In genomic region chr5:173385832-173386360, GRCh38 we compare ENCODE assay signal across 17 cellular contexts. TPM values are rescaled to one million over a fixed set of nuclear protein-coding genes. Genes with fewer than 3 reads are reported as not detected.
DNase-seq lines count a peak whose midpoint lies in the region; ATAC-seq and TF ChIP-seq lines count a peak whose summit lies in the region.
"Had no signal": no experiment of that assay in that cellular context is flagged by ENCODE, and none has a peak within 500 bp of the region (broad histone marks: within the 10 kb centered on the region; RNA-seq: fewer than 3 reads in every experiment).

No MANE protein-coding gene starts in this region.

- no peaks in the 10 kb centered on the region for H3K79me2 ChIP-seq in HCT116 (ENCODE audit: insufficient read depth, low read length)

- H2AFZ ChIP-seq in HCT116 (ENCODE audit: low read depth, low read length, poor library complexity, severe bottlenecking) = peak overlapping the region; percentile 50

- CTCF ChIA-PET in HCT116 (lab: Charles Lee) = no interaction called here
- CTCF ChIA-PET in RWPE1 (lab: Yijun Ruan, JAX) = interaction anchor here (0.6 kb wide), 2 partner anchors 13 to 42 kb away, joined by 3 to 4 read pairs; no protein-coding TSS in a partner anchor
- CTCF ChIA-PET in naive thymus-derived CD4-positive, alpha-beta T cell (lab: Charles Lee) = no interaction called here

- no peak for TF ChIP-seq POLR2A in HCT116 (IDR thresholded peaks at IDR 0.05; ENCODE audit: borderline replicate concordance, extremely low read depth, insufficient read depth, insufficient read length)

- H3K27ac Mint-ChIP-seq in naive thymus-derived CD4-positive, alpha-beta T cell = no peak overlapping the region
- H3K27ac Mint-ChIP-seq: CD8-positive, alpha-beta T cell had no signal

- H3K4me2 ChIP-seq in HCT116 (ENCODE audit: low read length) = no peak overlapping the region
- H3K4me2 ChIP-seq: BLaER1 treated with 17β-estradiol and CSF1 and Interleukin-3, amounts not matched to agents 10 nM and 100 nM had no signal

- no TSS peak for BruUV-seq in HCT116 (replicated peaks; lab: Mats Ljungman, UMichigan)

- peaks cover 12 to 42% (median 20%) of the 10 kb centered on the region in 5 donors for H3K27me3 Mint-ChIP-seq in naive thymus-derived CD4-positive, alpha-beta T cell

- intact Hi-C loops in HCT116 (cut with micrococcal nuclease) = no loop called here
- intact Hi-C loops in naive thymus-derived CD4-positive, alpha-beta T cell (cut with micrococcal nuclease) = no loop called here
- intact Hi-C loops in upper lobe of right lung (cut with DNase I) = no loop called here

- no peaks in the 10 kb centered on the region for H4K20me1 ChIP-seq in HCT116 (ENCODE audit: insufficient read depth)
- H4K20me1 ChIP-seq: BLaER1 treated with 17β-estradiol and CSF1 and Interleukin-3, amounts not matched to agents 10 nM and 100 nM had no signal

- H3K4me3 ChIP-seq in HCT116 (replicated peaks in 1 of 2; ENCODE audit: low read depth in 1 of 2, low read length in 2 of 2) = no peak overlapping the region
- no peak overlapping the region for H3K4me3 ChIP-seq in naive thymus-derived CD4-positive, alpha-beta T cell (ENCODE audit: low read length)
- no peak overlapping the region for H3K4me3 ChIP-seq in upper lobe of right lung
- H3K4me3 ChIP-seq: BLaER1 treated with 17β-estradiol and CSF1 and Interleukin-3, amounts not matched to agents 10 nM and 100 nM had no signal

- peaks cover 0 to 8% of the 10 kb centered on the region in 2 experiments; a peak in 2 of 4 replicates for H3K4me1 ChIP-seq in HCT116 (ENCODE audit: control insufficient read depth in 1 of 2, insufficient read depth in 2 of 2, low read length in 2 of 2)
- H3K4me1 ChIP-seq in naive thymus-derived CD4-positive, alpha-beta T cell (ENCODE audit: control insufficient read depth in 2 of 2, insufficient read depth in 2 of 2, low read length in 2 of 2) = no peaks in the 10 kb centered on the region
- no peaks in the 10 kb centered on the region for H3K4me1 ChIP-seq in upper lobe of right lung

- H3K36me3 Mint-ChIP-seq in naive thymus-derived CD4-positive, alpha-beta T cell = no peaks in the 10 kb centered on the region
- H3K36me3 Mint-ChIP-seq: CD8-positive, alpha-beta T cell had no signal

- H3K36me3 ChIP-seq in HCT116 (ENCODE audit: control insufficient read depth in 1 of 2, insufficient read depth in 2 of 2, low read length in 2 of 2) (no peaks in the 10 kb centered on the region), upper lobe of right lung (no peaks in the 10 kb centered on the region)
- no peaks in the 10 kb centered on the region for H3K36me3 ChIP-seq in naive thymus-derived CD4-positive, alpha-beta T cell (ENCODE audit: control insufficient read depth in 2 of 3, insufficient read depth in 3 of 3, low read length in 3 of 3)
- H3K36me3 ChIP-seq: BLaER1 treated with 17β-estradiol and CSF1 and Interleukin-3, amounts not matched to agents 10 nM and 100 nM had no signal

- DNase-seq in HCT116 (ENCODE audit: low read depth, low spot score) (no peak), RWPE1 (ENCODE audit: low spot score) (peak; percentile 40), renal cortical epithelial cell (ENCODE audit: low read depth) (peak; percentile 3), upper lobe of right lung (no peak)
- no peak for DNase-seq in naive thymus-derived CD4-positive, alpha-beta T cell
- DNase-seq in effector CD8-positive, alpha-beta T cell (lab: John Stamatoyannopoulos, UW) = no peak
- DNase-seq: CD8-positive, alpha-beta T cell; DMS79 treated with DMSO at 0.1 percent for 48 hours; NCI-H1105 treated with DMSO at 0.1 percent for 48 hours; NCI-H1694; NCI-H2081 treated with DMSO at 0.1 percent for 48 hours; NCI-H82; OCI-M1; RPMI8226 had no signal

- peaks cover 0 to 8% (median 4%) of the 10 kb centered on the region in 11 donors for H3K9me3 Mint-ChIP-seq in naive thymus-derived CD4-positive, alpha-beta T cell

- H3K27me3 ChIP-seq in HCT116 (ENCODE audit: insufficient read depth, low read length) (no peaks in the 10 kb centered on the region), upper lobe of right lung (no peaks in the 10 kb centered on the region)
- H3K27me3 ChIP-seq in naive thymus-derived CD4-positive, alpha-beta T cell (ENCODE audit: control insufficient read depth in 2 of 2, insufficient read depth in 2 of 2, low read length in 2 of 2) = no peaks in the 10 kb centered on the region
- H3K27me3 ChIP-seq: BLaER1 treated with 17β-estradiol and CSF1 and Interleukin-3, amounts not matched to agents 10 nM and 100 nM had no signal

- ATAC-seq in HCT116 (no peak), esophagus mucosa (peak; percentile 81), upper lobe of right lung (no peak)
- no peak for ATAC-seq in naive thymus-derived CD4-positive, alpha-beta T cell
- ATAC-seq: CD8-positive, alpha-beta T cell had no signal

- H3K9me2 ChIP-seq in HCT116 (ENCODE audit: insufficient read depth) = no peaks in the 10 kb centered on the region

- H3K9me3 ChIP-seq in HCT116 (ENCODE audit: control insufficient read depth in 1 of 2, insufficient read depth in 1 of 2, low read depth in 1 of 2, low read length in 2 of 2) (no peaks in the 10 kb centered on the region), upper lobe of right lung (no peaks in the 10 kb centered on the region)
- no peaks in the 10 kb centered on the region for H3K9me3 ChIP-seq in naive thymus-derived CD4-positive, alpha-beta T cell (ENCODE audit: control insufficient read depth in 2 of 3, low read length in 3 of 3)
- H3K9me3 ChIP-seq: BLaER1 treated with 17β-estradiol and CSF1 and Interleukin-3, amounts not matched to agents 10 nM and 100 nM had no signal

- H3K27ac ChIP-seq in HCT116 (ENCODE audit: low read depth, low read length) (no peak overlapping the region), RWPE1 (no peak overlapping the region), upper lobe of right lung (no peak overlapping the region)
- H3K27ac ChIP-seq in naive thymus-derived CD4-positive, alpha-beta T cell (ENCODE audit: low read depth, low read length) = no peak overlapping the region
- H3K27ac ChIP-seq: BLaER1 treated with 17β-estradiol and CSF1 and Interleukin-3, amounts not matched to agents 10 nM and 100 nM; HL-60 had no signal

- H3K4me3 Mint-ChIP-seq in naive thymus-derived CD4-positive, alpha-beta T cell = no peak overlapping the region
- H3K4me3 Mint-ChIP-seq: CD8-positive, alpha-beta T cell had no signal

- H3K4me1 Mint-ChIP-seq in naive thymus-derived CD4-positive, alpha-beta T cell = no peaks in the 10 kb centered on the region

- H3K9ac ChIP-seq in HCT116 (ENCODE audit: low read length) = no peak overlapping the region
- H3K9ac ChIP-seq: BLaER1 treated with 17β-estradiol and CSF1 and Interleukin-3, amounts not matched to agents 10 nM and 100 nM had no signal

- RAD21 ChIA-PET in HCT116 (lab: Charles Lee; ENCODE audit: low non-redundant PET in 1 of 2, low total read pairs in 2 of 2, uncharacterized antibody in 2 of 2, unreplicated experiment in 2 of 2) = no interaction called here

- no peak for TF ChIP-seq RAD21 in HCT116 (IDR thresholded peaks at IDR 0.05; ENCODE audit: low read depth)

- TF ChIP-seq CTCF in HCT116 (IDR thresholded peaks at IDR 0.05 in 2 of 3, conservative IDR thresholded peaks at IDR 0.05 in 1 of 3; ENCODE audit: borderline replicate concordance in 1 of 3, insufficient read depth in 1 of 3, low read depth in 2 of 3, low read length in 2 of 3) = no peak
- TF ChIP-seq CTCF in RWPE1 (conservative IDR thresholded peaks at IDR 0.05; ENCODE audit: low read depth) = no peak
- TF ChIP-seq CTCF in upper lobe of right lung (IDR thresholded peaks at IDR 0.05) = no peak

- POLR2A ChIA-PET in HCT116 (lab: Charles Lee) (interaction anchor here (1.0 kb wide), 1 partner anchor 57 kb away, joined by 3 read pairs; no protein-coding TSS in a partner anchor), RWPE1 (lab: Yijun Ruan, JAX; ENCODE audit: low non-redundant PET) (no interaction called here)
- POLR2A ChIA-PET in naive thymus-derived CD4-positive, alpha-beta T cell (lab: Charles Lee) = no interaction called here

TF ChIP-seq in HCT116, 20 proteins besides CTCF, POLR2A, EP300 and RAD21:
- peak; percentile 14; the same call in 1 of the 2 replicates for TF ChIP-seq FOSL1 (IDR thresholded peaks at IDR 0.05; ENCODE audit: low read depth)
- TF ChIP-seq MAX (IDR thresholded peaks at IDR 0.05) = no peak

RNA-seq across cellular contexts. Expression of gene STC2, which starts 57.7 kb away (rescaled TPM):
- total RNA-seq in HCT116 (2021; ENCODE audit: unreplicated experiment) (97.3 TPM), esophagus mucosa (8.7 TPM), renal cortical epithelial cell (15.1 and 41.0 TPM in 2 replicates), upper lobe of right lung (4.9 TPM)
- 177 and 214 TPM in 2 replicates for polyA plus RNA-seq in HCT116 (2012)
- total RNA-seq in naive thymus-derived CD4-positive, alpha-beta T cell = 10 to 100 TPM in 1 of 5 experiments, not detected in 4; 28.3 TPM
- polyA plus RNA-seq in naive thymus-derived CD4-positive, alpha-beta T cell = not detected
- total RNA-seq: CD8-positive, alpha-beta T cell had no signal

Comparison
In these comparisons a context has a peak if more than half of its experiments do, and no peak if none do; other contexts are left out.
1. DNase-seq: peak in RWPE1 (single experiment) and renal cortical epithelial cell (single experiment); none in HCT116 (single experiment), naive thymus-derived CD4-positive, alpha-beta T cell (0 of 9), upper lobe of right lung (single experiment) and effector CD8-positive, alpha-beta T cell (single experiment).